In the genomic region with DNA sequence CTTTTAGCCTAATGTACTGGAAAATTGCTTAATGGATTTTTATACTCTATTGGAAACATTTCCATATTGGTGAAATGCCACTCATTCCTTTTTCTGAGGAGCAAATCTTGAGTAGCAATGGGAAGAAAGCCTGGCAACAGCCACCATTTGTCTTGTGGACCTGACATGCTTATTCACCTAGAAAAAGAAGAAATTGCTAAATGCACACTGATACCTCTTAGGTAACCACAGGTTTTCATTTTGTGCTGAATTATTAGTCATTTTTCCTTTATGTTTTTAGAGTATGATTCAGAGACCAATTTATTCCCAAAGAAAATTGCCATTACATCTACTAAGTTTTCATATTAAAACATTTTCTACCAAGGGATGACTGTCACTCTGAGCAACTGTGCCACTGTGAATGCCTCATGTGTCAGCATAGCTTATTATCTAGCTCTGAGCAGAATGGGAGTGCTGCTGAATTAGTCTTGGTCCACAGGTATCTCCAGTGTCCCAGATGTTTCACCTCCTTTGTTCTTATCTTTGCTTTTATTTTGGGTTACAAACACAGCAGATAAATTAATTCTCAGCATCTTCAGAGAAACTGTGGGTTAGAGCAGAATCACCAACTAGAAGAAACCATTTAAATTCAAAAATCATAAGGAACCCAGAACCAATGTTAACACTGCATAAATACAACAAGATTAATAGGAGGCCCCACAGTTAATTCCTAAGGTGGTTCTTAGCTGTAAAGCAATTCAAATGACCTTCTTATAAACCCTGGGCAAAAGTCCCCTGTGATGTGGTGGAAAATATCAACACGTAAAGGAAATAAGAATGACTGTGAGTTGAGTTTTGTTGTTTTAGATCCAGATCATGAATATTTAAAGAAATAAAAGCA, we compare ENCODE assay signal across 12 cellular contexts. TPM values are rescaled to one million over a fixed set of nuclear protein-coding genes. Genes with fewer than 3 reads are reported as not detected.
DNase-seq lines count a peak whose midpoint lies in the region; ATAC-seq and TF ChIP-seq lines count a peak whose summit lies in the region.
"Had no signal": no experiment of that assay in that cellular context is flagged by ENCODE, and none has a peak within 500 bp of the region (broad histone marks: within the 10 kb centered on the region; RNA-seq: fewer than 3 reads in every experiment).

No MANE protein-coding gene starts in this region.

- intact Hi-C loops in activated T-helper 1 cell treated with anti-CD3 and anti-CD28 coated beads, Interleukin-12 subunit alpha, Interleukin-12 subunit beta, Interleukin-2, Interleukin-4 antibody, amounts not matched to agents 30 ng/mL and 10 ng/mL and 1 ng/mL, durations not matched to agents 14 hours and 24 hours and 36 hours (cut with micrococcal nuclease): loop anchor here (1.0 to 5.0 kb wide), 4 partner anchors 8 to 308 kb away; a partner anchor contains a TSS

- no peak overlapping the region for H3K4me3 ChIP-seq in smooth muscle cell
- H3K4me3 ChIP-seq: sigmoid colon had no signal

- WGBS in smooth muscle cell (ENCODE audit: low lambda C conversion rate): 91% methylated on average over 1 of the region's 1 CpG

- H2AFZ ChIP-seq in smooth muscle cell (ENCODE audit: low read depth): no peak overlapping the region

- peak overlapping the region; percentile 18 for H3K27ac ChIP-seq in foreskin keratinocyte
- no peak overlapping the region for H3K27ac ChIP-seq in smooth muscle cell (ENCODE audit: low read depth)

- H3K27me3 ChIP-seq in foreskin keratinocyte (no peaks in the 10 kb centered on the region), smooth muscle cell (ENCODE audit: low read depth) (no peaks in the 10 kb centered on the region)
- H3K27me3 ChIP-seq: sigmoid colon had no signal

- no peaks in the 10 kb centered on the region for H3K9me3 Mint-ChIP-seq in activated T-helper 1 cell treated with anti-CD3 and anti-CD28 coated beads, Interleukin-12 subunit alpha, Interleukin-12 subunit beta, Interleukin-2, Interleukin-4 antibody, amounts not matched to agents 30 ng/mL and 10 ng/mL and 1 ng/mL, durations not matched to agents 14 hours and 24 hours and 36 hours
- no peaks in the 10 kb centered on the region for H3K9me3 Mint-ChIP-seq in stimulated activated naive CD8-positive, alpha-beta T cell treated with anti-CD3 and anti-CD28 coated beads, Interleukin-15, amount 100 ng/mL, for 72 hours

- H3K9me3 ChIP-seq in smooth muscle cell (replicated peaks; ENCODE audit: low read depth): no peaks in the 10 kb centered on the region
- H3K9me3 ChIP-seq: sigmoid colon had no signal

- H3K4me2 ChIP-seq in smooth muscle cell: no peak overlapping the region

- ATAC-seq in foreskin keratinocyte: peak; percentile 64
- ATAC-seq in stimulated activated naive CD8-positive, alpha-beta T cell treated with anti-CD3 and anti-CD28 coated beads, Interleukin-15, amount 100 ng/mL, for 72 hours: peak; percentile 88
- no peak for ATAC-seq in HG02973 (IDR thresholded peaks at IDR 0.05; ENCODE audit: unreplicated experiment)

- H3F3A ChIP-seq in smooth muscle cell (ENCODE audit: low read depth): no peaks in the 10 kb centered on the region

- no peak overlapping the region for H3K9ac ChIP-seq in smooth muscle cell (ENCODE audit: low read depth)

- no peaks in the 10 kb centered on the region for H3K27me3 Mint-ChIP-seq in activated T-helper 1 cell treated with anti-CD3 and anti-CD28 coated beads, Interleukin-12 subunit alpha, Interleukin-12 subunit beta, Interleukin-2, Interleukin-4 antibody, amounts not matched to agents 30 ng/mL and 10 ng/mL and 1 ng/mL, durations not matched to agents 14 hours and 24 hours and 36 hours (ENCODE audit: insufficient read depth)
- H3K27me3 Mint-ChIP-seq in stimulated activated naive CD8-positive, alpha-beta T cell treated with anti-CD3 and anti-CD28 coated beads, Interleukin-15, amount 100 ng/mL, for 72 hours: no peaks in the 10 kb centered on the region

- H3K36me3 ChIP-seq in smooth muscle cell (ENCODE audit: low read depth): no peaks in the 10 kb centered on the region

- peak overlapping the region; percentile 6 for H3K4me3 Mint-ChIP-seq in activated T-helper 1 cell treated with anti-CD3 and anti-CD28 coated beads, Interleukin-12 subunit alpha, Interleukin-12 subunit beta, Interleukin-2, Interleukin-4 antibody, amounts not matched to agents 30 ng/mL and 10 ng/mL and 1 ng/mL, durations not matched to agents 14 hours and 24 hours and 36 hours
- H3K4me3 Mint-ChIP-seq in stimulated activated naive CD8-positive, alpha-beta T cell treated with anti-CD3 and anti-CD28 coated beads, Interleukin-15, amount 100 ng/mL, for 72 hours: peak overlapping the region; percentile 54 to 67

- DNase-seq in activated naive CD4-positive, alpha-beta T cell treated with Interleukin-2 at 50 U/mL for 16 hours: peak; percentile 16
- DNase-seq in activated naive CD4-positive, alpha-beta T cell (lab: John Stamatoyannopoulos, UW): no peak
- DNase-seq in activated T-helper 1 cell treated with anti-CD3 and anti-CD28 coated beads, Interleukin-12 subunit alpha, Interleukin-12 subunit beta, Interleukin-2, Interleukin-4 antibody, amounts not matched to agents 30 ng/mL and 10 ng/mL and 1 ng/mL, durations not matched to agents 14 hours and 24 hours and 36 hours (ENCODE audit: low spot score): peak; percentile 6
- no peak for DNase-seq in foreskin keratinocyte
- peak in 1 of 2 donors; percentile 21 for DNase-seq in stimulated activated naive CD8-positive, alpha-beta T cell treated with anti-CD3 and anti-CD28 coated beads, Interleukin-15, amount 100 ng/mL, for 72 hours
- no peak for DNase-seq in smooth muscle cell (lab: John Stamatoyannopoulos, UW; ENCODE audit: unreplicated experiment)
- no peak for DNase-seq in DMS 273 (lab: John Stamatoyannopoulos, UW; ENCODE audit: unreplicated experiment)
- DNase-seq: central memory CD4-positive, alpha-beta T cell; DMS79; midbrain; sigmoid colon had no signal

- H3K4me1 Mint-ChIP-seq in activated T-helper 1 cell treated with anti-CD3 and anti-CD28 coated beads, Interleukin-12 subunit alpha, Interleukin-12 subunit beta, Interleukin-2, Interleukin-4 antibody, amounts not matched to agents 30 ng/mL and 10 ng/mL and 1 ng/mL, durations not matched to agents 14 hours and 24 hours and 36 hours (ENCODE audit: low read depth): peaks cover 31% of the 10 kb centered on the region
- H3K4me1 Mint-ChIP-seq in stimulated activated naive CD8-positive, alpha-beta T cell treated with anti-CD3 and anti-CD28 coated beads, Interleukin-15, amount 100 ng/mL, for 72 hours: peaks cover 47% of the 10 kb centered on the region

- no peaks in the 10 kb centered on the region for H3K79me2 ChIP-seq in smooth muscle cell (ENCODE audit: low read depth)

- H3K4me1 ChIP-seq in foreskin keratinocyte (peaks cover 18% of the 10 kb centered on the region), smooth muscle cell (ENCODE audit: low read depth) (peaks cover 6% of the 10 kb centered on the region)

- H3K27ac Mint-ChIP-seq in activated T-helper 1 cell treated with anti-CD3 and anti-CD28 coated beads, Interleukin-12 subunit alpha, Interleukin-12 subunit beta, Interleukin-2, Interleukin-4 antibody, amounts not matched to agents 30 ng/mL and 10 ng/mL and 1 ng/mL, durations not matched to agents 14 hours and 24 hours and 36 hours: peak overlapping the region; percentile 86
- peak overlapping the region; percentile 96 for H3K27ac Mint-ChIP-seq in stimulated activated naive CD8-positive, alpha-beta T cell treated with anti-CD3 and anti-CD28 coated beads, Interleukin-15, amount 100 ng/mL, for 72 hours

- H4K20me1 ChIP-seq in smooth muscle cell (ENCODE audit: low read depth): peaks cover 7% of the 10 kb centered on the region

- peaks cover 8% of the 10 kb centered on the region for H3K36me3 Mint-ChIP-seq in activated T-helper 1 cell treated with anti-CD3 and anti-CD28 coated beads, Interleukin-12 subunit alpha, Interleukin-12 subunit beta, Interleukin-2, Interleukin-4 antibody, amounts not matched to agents 30 ng/mL and 10 ng/mL and 1 ng/mL, durations not matched to agents 14 hours and 24 hours and 36 hours (ENCODE audit: low read depth)

- TF ChIP-seq CTCF in foreskin keratinocyte (conservative IDR thresholded peaks at IDR 0.05) (no peak), smooth muscle cell (IDR thresholded peaks at IDR 0.05; ENCODE audit: borderline replicate concordance, insufficient read depth, poor library complexity, severe bottlenecking) (no peak)

RNA-seq across cellular contexts. Expression of a gene that starts 8.7 kb away (rescaled TPM):
- 43.4 and 48.1 TPM in 2 replicates for total RNA-seq in activated T-helper 1 cell treated with anti-CD3 and anti-CD28 coated beads, Interleukin-12 subunit alpha, Interleukin-12 subunit beta, Interleukin-2, Interleukin-4 antibody, amounts not matched to agents 30 ng/mL and 10 ng/mL and 1 ng/mL, durations not matched to agents 14 hours and 24 hours and 36 hours
- 14.5 and 18.8 TPM in 2 replicates for total RNA-seq in foreskin keratinocyte
- 7.9 and 8.0 TPM in 2 replicates for polyA plus RNA-seq in foreskin keratinocyte
- 30.5 and 33.3 TPM in 2 replicates for total RNA-seq in smooth muscle cell
- 23.8 and 25.1 TPM in 2 replicates for polyA plus RNA-seq in smooth muscle cell

RNA-seq across cellular contexts. Expression of a gene that starts 17.7 kb away (rescaled TPM):
- 11.5 and 13.6 TPM in 2 replicates for total RNA-seq in activated T-helper 1 cell treated with anti-CD3 and anti-CD28 coated beads, Interleukin-12 subunit alpha, Interleukin-12 subunit beta, Interleukin-2, Interleukin-4 antibody, amounts not matched to agents 30 ng/mL and 10 ng/mL and 1 ng/mL, durations not matched to agents 14 hours and 24 hours and 36 hours
- 6.5 and 7.5 TPM in 2 replicates for total RNA-seq in foreskin keratinocyte
- polyA plus RNA-seq in foreskin keratinocyte: 5.2 and 7.0 TPM in 2 replicates
- total RNA-seq in smooth muscle cell: 16.9 and 19.6 TPM in 2 replicates
- 19.4 and 19.7 TPM in 2 replicates for polyA plus RNA-seq in smooth muscle cell

RNA-seq across cellular contexts. Expression of a gene that starts 18.0 kb away (rescaled TPM):
- 22.7 and 23.4 TPM in 2 replicates for total RNA-seq in activated T-helper 1 cell treated with anti-CD3 and anti-CD28 coated beads, Interleukin-12 subunit alpha, Interleukin-12 subunit beta, Interleukin-2, Interleukin-4 antibody, amounts not matched to agents 30 ng/mL and 10 ng/mL and 1 ng/mL, durations not matched to agents 14 hours and 24 hours and 36 hours
- total RNA-seq in foreskin keratinocyte (13.5 and 13.6 TPM in 2 replicates), smooth muscle cell (10.4 and 17.4 TPM in 2 replicates)
- polyA plus RNA-seq in foreskin keratinocyte (8.3 and 8.7 TPM in 2 replicates), smooth muscle cell (7.7 and 9.8 TPM in 2 replicates)

Comparison
In these comparisons a context has a peak if more than half of its experiments do, and no peak if none do; other contexts are left out.
1. DNase-seq: peak in activated naive CD4-positive, alpha-beta T cell treated with Interleukin-2 at 50 U/mL for 16 hours (single experiment) and activated T-helper 1 cell treated with anti-CD3 and anti-CD28 coated beads, Interleukin-12 subunit alpha, Interleukin-12 subunit beta, Interleukin-2, Interleukin-4 antibody, amounts not matched to agents 30 ng/mL and 10 ng/mL and 1 ng/mL, durations not matched to agents 14 hours and 24 hours and 36 hours (single experiment); none in activated naive CD4-positive, alpha-beta T cell (0 of 4), foreskin keratinocyte (0 of 2), smooth muscle cell (single experiment) and DMS 273 (single experiment).